19 cellular contexts compared by ENCODE assay signal in genomic region chr5:66871651-66872050, GRCh38.
"Had no signal": no experiment of that assay in that cellular context is flagged by ENCODE, and none has a peak within 500 bp of the region (broad histone marks: within the 10 kb centered on the region; RNA-seq: fewer than 3 reads in every experiment).

No MANE protein-coding gene starts in this region.

- DNase-seq: dermis blood vessel endothelial cell; dorsolateral prefrontal cortex; effector CD4-positive, alpha-beta T cell; effector memory CD4-positive, alpha-beta T cell; foreskin keratinocyte; heart left ventricle; hypothalamus; immature natural killer cell; left cardiac atrium; left lung; left ventricle myocardium superior; mammary epithelial cell; mesendoderm; midbrain had no signal

- H3K27ac ChIP-seq: coronary artery, dorsolateral prefrontal cortex, esophagus muscularis mucosa, foreskin keratinocyte, gastroesophageal sphincter, heart left ventricle, hepatocyte, left lung had no signal

- H2AFZ ChIP-seq: hepatocyte had no signal

- H3K4me2 ChIP-seq: hepatocyte had no signal

- H3K27me3 ChIP-seq: dorsolateral prefrontal cortex, esophagus muscularis mucosa, foreskin keratinocyte, gastroesophageal sphincter, heart left ventricle, hepatocyte, left lung had no signal

- H3K4me3 ChIP-seq: coronary artery, dorsolateral prefrontal cortex, esophagus muscularis mucosa, gastroesophageal sphincter, heart left ventricle, hepatocyte, left lung, lung had no signal

- H3K9me3 ChIP-seq: esophagus muscularis mucosa, gastroesophageal sphincter, heart left ventricle, left lung had no signal

- H3K36me3 ChIP-seq: esophagus muscularis mucosa, gastroesophageal sphincter, heart left ventricle, left lung had no signal

- H3K4me1 ChIP-seq: esophagus muscularis mucosa, gastroesophageal sphincter had no signal
